ENCODE assay signal across 8 cellular contexts in the genomic region with DNA sequence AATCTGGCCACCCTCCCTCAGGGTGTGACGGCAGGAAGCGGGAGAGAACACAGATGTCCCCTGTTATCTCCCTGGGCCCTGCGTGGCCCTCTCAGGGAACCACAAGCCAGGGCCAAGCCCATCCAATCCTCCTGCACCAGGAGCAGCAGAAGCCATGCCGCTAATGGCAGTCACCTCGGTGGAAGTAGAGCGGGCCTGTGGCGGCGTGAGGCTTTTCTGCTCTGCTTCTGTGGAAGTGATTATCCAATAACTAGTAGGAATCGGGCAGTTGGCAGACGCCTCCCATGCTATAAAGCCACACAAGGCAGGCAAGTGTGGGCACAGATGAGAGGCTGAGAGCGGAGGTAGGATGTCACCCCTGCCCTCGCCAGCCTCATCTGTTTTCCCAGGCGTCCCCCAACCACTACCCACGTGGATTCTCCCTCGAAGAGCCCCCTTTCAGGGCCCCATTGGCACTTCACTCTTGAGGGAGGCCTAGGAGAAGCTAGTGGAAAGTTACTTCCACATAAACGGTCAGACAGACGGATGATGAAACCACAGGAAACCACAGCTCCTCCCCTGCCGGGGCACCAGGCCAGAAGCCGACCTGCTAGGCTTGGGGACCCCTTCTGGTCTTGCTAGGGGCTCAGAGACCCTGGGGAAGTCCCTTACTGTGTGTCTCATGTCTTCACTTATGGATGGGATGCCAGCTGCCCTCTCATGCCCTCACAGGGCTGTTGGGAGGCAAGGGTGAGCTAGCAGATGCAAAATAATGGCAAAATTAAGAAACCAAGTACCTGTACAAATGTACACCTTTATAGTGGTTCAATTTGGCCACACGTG. TPM values are rescaled to one million over a fixed set of nuclear protein-coding genes. Genes with fewer than 3 reads are reported as not detected.
DNase-seq lines count a peak whose midpoint lies in the region; ATAC-seq and TF ChIP-seq lines count a peak whose summit lies in the region.

No MANE protein-coding gene starts in this region.

- peak overlapping the region; percentile 96 for H3K27ac ChIP-seq in brain microvascular endothelial cell
- H3K27ac ChIP-seq in lower lobe of right lung, result peak overlapping the region; percentile 86
- H3K27ac ChIP-seq in suprapubic skin, result peak overlapping the region; percentile 69

- in situ Hi-C loops in brain microvascular endothelial cell (cut with HindIII; ENCODE audit: low pct_ligation_motif_present, low sequenced_read_pairs), result no loop called here

- no peak for TF ChIP-seq CTCF in brain microvascular endothelial cell (IDR thresholded peaks at IDR 0.05; ENCODE audit: low read depth, low read length, missing control alignments)
- TF ChIP-seq CTCF in lower lobe of right lung (IDR thresholded peaks at IDR 0.05), result no peak
- TF ChIP-seq CTCF in suprapubic skin (IDR thresholded peaks at IDR 0.05), result no peak

- no peaks in the 10 kb centered on the region for H3K36me3 ChIP-seq in brain microvascular endothelial cell (replicated peaks)
- H3K36me3 ChIP-seq in lower lobe of right lung, result no peaks in the 10 kb centered on the region
- H3K36me3 ChIP-seq in suprapubic skin, result no peaks in the 10 kb centered on the region

- intact Hi-C loops in lower lobe of right lung (cut with DNase I), result no loop called here

- DNase-seq in AML-193 (lab: John Stamatoyannopoulos, UW) (peak; percentile 81 to 89), HK-2 (ENCODE audit: unreplicated experiment) (peak; percentile 80), T-helper 2 cell (peak in 3 of 5 experiments; percentile 40 to 84 (median 82)), brain microvascular endothelial cell (peak; percentile 73), lower lobe of right lung (peak; percentile 79), suprapubic skin (ENCODE audit: low spot score in 2 of 2) (no peak), HPDE6-E6E7 (ENCODE audit: extremely low spot score) (no peak)

- H3K27me3 ChIP-seq in brain microvascular endothelial cell (replicated peaks) (no peaks in the 10 kb centered on the region), lower lobe of right lung (ENCODE audit: low read depth) (no peaks in the 10 kb centered on the region), suprapubic skin (no peaks in the 10 kb centered on the region)

- TF ChIP-seq POLR2A in suprapubic skin (IDR thresholded peaks at IDR 0.05), result no peak

- WGBS in suprapubic skin, result 60% methylated on average over 20 of the region's 20 CpGs

- peaks cover 17% of the 10 kb centered on the region for H3K4me1 ChIP-seq in lower lobe of right lung
- H3K4me1 ChIP-seq in suprapubic skin, result peaks cover 14% of the 10 kb centered on the region

- peak; percentile 57 for ATAC-seq in GM19438 (IDR thresholded peaks at IDR 0.05; ENCODE audit: low read depth, unreplicated experiment)
- ATAC-seq in lower lobe of right lung, result peak; percentile 87 to 89

- no peak for TF ChIP-seq EP300 in suprapubic skin (IDR thresholded peaks at IDR 0.05)

- H3K9me3 ChIP-seq in lower lobe of right lung (no peaks in the 10 kb centered on the region), suprapubic skin (no peaks in the 10 kb centered on the region)

- H3K4me3 ChIP-seq in brain microvascular endothelial cell (ENCODE audit: low read depth, low read length), result no peak overlapping the region
- peak overlapping the region; percentile 28 for H3K4me3 ChIP-seq in lower lobe of right lung
- H3K4me3 ChIP-seq in suprapubic skin, result no peak overlapping the region

RNA-seq across cellular contexts. Expression of a gene that starts 18.8 kb away (rescaled TPM):
- total RNA-seq in lower lobe of right lung, result 4,922 TPM
- 1,000 to 10,000 TPM in 3 of 4 donors, 100 to 1,000 TPM in 1; 880 to 1,466 (median 1,228) TPM for total RNA-seq in suprapubic skin

RNA-seq across cellular contexts. Expression of a gene that starts 49.7 kb away (rescaled TPM):
- total RNA-seq in lower lobe of right lung (35.4 TPM), suprapubic skin (under 1 TPM in 3 of 4 donors, not detected in 1; 0.11 to 0.17 (median 0.16) TPM)

Comparison
In these comparisons a context has a peak if more than half of its experiments do, and no peak if none do; other contexts are left out.
1. DNase-seq: peak in AML-193 (2 of 2), HK-2 (single experiment), T-helper 2 cell (3 of 5), brain microvascular endothelial cell (single experiment) and lower lobe of right lung (single experiment); none in suprapubic skin (0 of 2) and HPDE6-E6E7 (single experiment).
2. RNA of a gene that starts 49.7 kb away (total RNA-seq): 35.4 TPM in lower lobe of right lung (single experiment); 0.11 to 0.17 TPM in suprapubic skin; every median in the first group is over 10 times any median in the second.
3. Peak in every context shown above with its lines, with median percentiles within 50 percentile points of each other: H3K27ac ChIP-seq.